In the genomic region with DNA sequence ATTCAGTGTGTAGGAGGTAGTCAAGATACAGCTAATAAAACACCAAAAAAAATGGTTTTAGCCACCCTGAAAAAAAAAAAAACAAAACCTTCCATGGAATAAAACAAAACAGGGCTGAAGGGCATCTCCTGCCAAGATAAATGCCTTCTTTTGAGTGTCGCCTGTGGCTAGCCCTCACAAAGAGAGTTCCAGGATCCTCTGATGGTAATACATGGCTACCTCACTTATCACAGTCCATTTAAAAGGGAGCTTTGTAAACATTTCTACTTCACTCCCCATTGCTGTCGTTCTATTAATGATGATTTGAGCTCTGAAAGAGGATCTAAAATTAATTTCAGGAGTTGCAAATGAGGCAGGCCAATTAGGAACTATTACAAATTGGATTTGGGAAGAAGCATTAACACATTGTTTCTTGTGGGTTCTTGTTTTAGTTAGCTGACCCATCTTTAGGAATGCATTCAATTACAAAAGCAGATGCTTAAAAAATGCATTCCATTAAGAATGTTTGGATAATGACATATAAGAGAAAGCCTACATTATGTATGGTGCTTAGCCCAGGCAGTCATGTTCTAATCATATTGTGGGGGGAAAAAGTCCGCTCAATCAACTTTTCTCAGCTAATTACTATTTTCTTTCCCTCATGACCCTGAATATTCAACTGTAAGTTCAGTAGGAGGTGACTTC, we compare ENCODE assay signal across 21 cellular contexts.
DNase-seq lines count a peak whose midpoint lies in the region; FAIRE-seq and TF ChIP-seq lines count a peak whose summit lies in the region.
"Had no signal": no experiment of that assay in that cellular context is flagged by ENCODE, and none has a peak within 500 bp of the region (broad histone marks: within the 10 kb centered on the region; RNA-seq: fewer than 3 reads in every experiment).

No MANE protein-coding gene starts in this region.

- H3K9ac ChIP-seq in GM23248, result no peak overlapping the region

- no peaks in the 10 kb centered on the region for H3K9me3 ChIP-seq in GM23248 (ENCODE audit: low read depth)

- H3F3A ChIP-seq in GM23248 (ENCODE audit: insufficient read depth), result peaks cover 5% of the 10 kb centered on the region; the same call in 1 of the 2 replicates

- H2AFZ ChIP-seq in GM23248, result 0 out of 2 replicates have a peak overlapping the region, but pooled peaks have one; percentile 18
- H2AFZ ChIP-seq: PC-9 had no signal

- in situ Hi-C loops in GM23248 (cut with MboI), result loop anchor here (25.0 kb wide), 2 partner anchors 880 to 1305 kb away; no protein-coding TSS in a partner anchor

- H3K4me3 ChIP-seq in GM23248, result no peak overlapping the region
- H3K4me3 ChIP-seq in bronchial epithelial cell (ENCODE audit: low read depth, low read length), result no peak overlapping the region
- H3K4me3 ChIP-seq: PC-9, SK-N-MC had no signal

- DNase-seq in EH (ENCODE audit: low read depth), result peak; percentile 70
- DNase-seq in GM23248, result peak; percentile 13
- peak; percentile 40 for DNase-seq in NCI-H345 (lab: John Stamatoyannopoulos, UW)
- peak; percentile 3 for DNase-seq in bronchial epithelial cell (ENCODE audit: low read depth)
- no peak for DNase-seq in NCI-H187 (lab: John Stamatoyannopoulos, UW)
- no peak for DNase-seq in dedifferentiated amniotic fluid mesenchymal stem cell (ENCODE audit: extremely low spot score)
- DNase-seq in NCI-H1048 (lab: John Stamatoyannopoulos, UW), result no peak
- DNase-seq in stimulated activated CD4-positive, alpha-beta T cell treated with anti-CD3 and anti-CD28 coated beads, Interleukin-4, amount 100 ng/mL, for 1 hour, result no peak
- DNase-seq: CD4-positive, CD25-positive, alpha-beta regulatory T cell; Kasumi-1; NCI-H1694; NCI-H2107; NCI-H524; PC-9; RPMI8226; SHP77; SW 1271; T-helper 17 cell had no signal

- WGBS in GM23248 (ENCODE audit: low coverage in 1 of 2, low lambda C conversion rate in 2 of 2, missing lambda C conversion rate in 2 of 2), 2 experiments, result 21 to 26% methylated on average over 3 of the region's 3 CpGs

- peak overlapping the region; percentile 7 for H3K4me2 ChIP-seq in GM23248 (ENCODE audit: unreplicated experiment)
- H3K4me2 ChIP-seq: PC-9 had no signal

- no peaks in the 10 kb centered on the region for H3K79me2 ChIP-seq in GM23248 (ENCODE audit: insufficient read depth)

- no peaks in the 10 kb centered on the region for H3K36me3 ChIP-seq in GM23248 (ENCODE audit: low read depth)
- no peaks in the 10 kb centered on the region for H3K36me3 ChIP-seq in bronchial epithelial cell (ENCODE audit: control insufficient read depth, insufficient read depth, low read length)

- no peak for TF ChIP-seq CTCF in bronchial epithelial cell (IDR thresholded peaks at IDR 0.05; ENCODE audit: insufficient read depth, low read length, severe bottlenecking)

- H3K9me2 ChIP-seq in GM23248 (ENCODE audit: insufficient read depth), result no peaks in the 10 kb centered on the region

- H3K27me3 ChIP-seq in GM23248 (replicated peaks; ENCODE audit: insufficient read depth), result no peaks in the 10 kb centered on the region
- no peaks in the 10 kb centered on the region for H3K27me3 ChIP-seq in bronchial epithelial cell (ENCODE audit: control insufficient read depth, insufficient read depth, low read length)

- no peaks in the 10 kb centered on the region for H4K20me1 ChIP-seq in GM23248 (ENCODE audit: insufficient read depth)

- peaks cover 9% of the 10 kb centered on the region for H3K4me1 ChIP-seq in GM23248 (ENCODE audit: insufficient read depth)

- H3K27ac ChIP-seq in GM23248, result no peak overlapping the region
- H3K27ac ChIP-seq: PC-9, SK-N-MC had no signal

- FAIRE-seq in bronchial epithelial cell (lab: Jason Lieb, UNC), result no peak
- FAIRE-seq: GM12892, H1 had no signal

Comparison
In these comparisons a context has a peak if more than half of its experiments do, and no peak if none do; other contexts are left out.
1. DNase-seq: peak in EH (single experiment), GM23248 (single experiment), NCI-H345 (single experiment) and bronchial epithelial cell (single experiment); none in NCI-H187 (0 of 2), dedifferentiated amniotic fluid mesenchymal stem cell (single experiment), NCI-H1048 (single experiment) and stimulated activated CD4-positive, alpha-beta T cell treated with anti-CD3 and anti-CD28 coated beads, Interleukin-4, amount 100 ng/mL, for 1 hour (single experiment).